Comparison of ENCODE assay signal across 1 cellular context in genomic region chr15:32356909-32357308, GRCh38. TPM values are rescaled to one million over a fixed set of nuclear protein-coding genes. Genes with fewer than 3 reads are reported as not detected.
"Had no signal": no experiment of that assay in that cellular context is flagged by ENCODE, and none has a peak within 500 bp of the region (broad histone marks: within the 10 kb centered on the region; RNA-seq: fewer than 3 reads in every experiment).

No MANE protein-coding gene starts in this region.

RNA-seq across cellular contexts. Expression of gene GOLGA8K, which starts 46.2 kb away (rescaled TPM):
- total RNA-seq: stomach had no signal
